9 cellular contexts compared by ENCODE assay signal in genomic region chr1:4652631-4653327, GRCh38. TPM values are rescaled to one million over a fixed set of nuclear protein-coding genes. Genes with fewer than 3 reads are reported as not detected.
DNase-seq lines count a peak whose midpoint lies in the region; ATAC-seq and TF ChIP-seq lines count a peak whose summit lies in the region.
"Had no signal": no experiment of that assay in that cellular context is flagged by ENCODE, and none has a peak within 500 bp of the region (broad histone marks: within the 10 kb centered on the region; RNA-seq: fewer than 3 reads in every experiment).

No MANE protein-coding gene starts in this region.

- H3K4me1 Mint-ChIP-seq in T-helper 17 cell: no peaks in the 10 kb centered on the region

- DNase-seq in DND-41 (peak; percentile 49), T-helper 17 cell (peak; percentile 23 to 46 (median 35)), anterior cingulate cortex (lab: John Stamatoyannopoulos, UW) (peak in 47 of 58 donors; percentile 14 to 74 (median 41)), iPS-NIHi11 (ENCODE audit: low spot score) (peak; percentile 86), amniotic stem cell (lab: John Stamatoyannopoulos, UW) (no peak)
- DNase-seq in stimulated activated CD4-positive, alpha-beta T cell treated with anti-CD3 and anti-CD28 coated beads, Interleukin-15, amount 100 ng/mL, for 48 hours (ENCODE audit: low read depth in 2 of 2): peak; percentile 22 to 40

- no peaks in the 10 kb centered on the region for H3K36me3 Mint-ChIP-seq in T-helper 17 cell (ENCODE audit: low read depth)

- no peaks in the 10 kb centered on the region for H3K9me3 ChIP-seq in DND-41 (ENCODE audit: insufficient read depth, low read length, severe bottlenecking)
- no peaks in the 10 kb centered on the region for H3K9me3 ChIP-seq in T-helper 17 cell (ENCODE audit: control insufficient read depth, low read length, poor library complexity, severe bottlenecking)

- H3K36me3 ChIP-seq in DND-41 (ENCODE audit: insufficient read depth, low read length): no peaks in the 10 kb centered on the region

- peaks cover 18% of the 10 kb centered on the region for H3K27me3 Mint-ChIP-seq in T-helper 17 cell

- H3K9ac ChIP-seq in DND-41 (ENCODE audit: low read depth, low read length): no peak overlapping the region

- H2AFZ ChIP-seq in DND-41 (ENCODE audit: low read depth, low read length): no peak overlapping the region

- H3K4me3 ChIP-seq in DND-41 (ENCODE audit: low read depth in 1 of 2, low read length in 2 of 2): no peak overlapping the region
- H3K4me3 ChIP-seq: SK-N-MC had no signal

- ATAC-seq in DND-41 (ENCODE audit: insufficient read depth, low read depth): peak; percentile 82
- ATAC-seq in HG03139 (IDR thresholded peaks at IDR 0.05; ENCODE audit: unreplicated experiment): peak; percentile 71
- ATAC-seq in T-helper 17 cell: peak; percentile 75
- no peak for ATAC-seq in GM19452 (IDR thresholded peaks at IDR 0.05; ENCODE audit: unreplicated experiment)

- peaks cover 5% of the 10 kb centered on the region; the same call in 1 of the 2 replicates for H4K20me1 ChIP-seq in DND-41 (ENCODE audit: insufficient read depth, low read length)

- H3K4me3 Mint-ChIP-seq in T-helper 17 cell: peak overlapping the region; percentile 55

- H3K4me1 ChIP-seq in DND-41 (ENCODE audit: insufficient read depth, low read length): no peaks in the 10 kb centered on the region

- H3K27ac Mint-ChIP-seq in T-helper 17 cell: no peak overlapping the region

- peaks cover 6% of the 10 kb centered on the region for H3K27me3 ChIP-seq in DND-41 (ENCODE audit: insufficient read depth, low read length, poor library complexity)

- H3K4me2 ChIP-seq in DND-41 (ENCODE audit: insufficient read depth, low read length): no peak overlapping the region

- H3K27ac ChIP-seq in DND-41 (ENCODE audit: low read length): no peak overlapping the region
- H3K27ac ChIP-seq: SK-N-MC had no signal

- TF ChIP-seq CTCF in DND-41 (IDR thresholded peaks at IDR 0.05; ENCODE audit: borderline replicate concordance, extremely low read depth, low read length, poor library complexity, severe bottlenecking): peak; percentile 84

- no peaks in the 10 kb centered on the region for H3K79me2 ChIP-seq in DND-41 (ENCODE audit: insufficient read depth, low read length)

RNA-seq across cellular contexts. Expression of gene AJAP1, which starts 1.6 kb away (rescaled TPM):
- total RNA-seq in T-helper 17 cell: not detected
